Comparison of ENCODE assay signal across 8 cellular contexts in the genomic region with DNA sequence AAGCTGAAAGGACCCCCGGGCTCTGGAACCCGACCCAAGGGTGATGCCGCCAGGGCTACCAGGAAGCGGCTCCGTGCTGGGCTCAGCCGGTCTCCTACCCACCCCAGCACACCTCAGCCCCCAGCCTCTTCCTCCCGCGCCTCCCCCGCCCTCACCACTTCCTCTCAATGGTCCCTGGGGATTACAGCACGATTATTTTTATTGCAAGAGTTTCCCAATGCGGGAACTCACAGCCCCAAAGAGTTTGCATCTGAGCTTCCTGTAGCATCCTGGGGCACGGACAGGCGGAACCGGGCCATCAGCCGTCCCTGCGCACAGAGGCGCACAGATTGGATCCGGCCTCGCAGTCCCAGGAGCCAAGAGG. TPM values are rescaled to one million over a fixed set of nuclear protein-coding genes. Genes with fewer than 3 reads are reported as not detected.
DNase-seq lines count a peak whose midpoint lies in the region; ATAC-seq, FAIRE-seq and TF ChIP-seq lines count a peak whose summit lies in the region.

No MANE protein-coding gene starts in this region.

- peak overlapping the region; percentile 91 to 99 (median 94) for H3K9ac ChIP-seq in BLaER1 treated with 17β-estradiol and CSF1 and Interleukin-3, amounts not matched to agents 10 nM and 100 nM
- H3K9ac ChIP-seq in MM.1S (ENCODE audit: low read length), result no peak overlapping the region

- H3K9me2 ChIP-seq in MM.1S (replicated peaks; ENCODE audit: insufficient read depth, low read length), result no peaks in the 10 kb centered on the region

- in situ Hi-C loops in G401 (cut with HindIII; ENCODE audit: low sequenced_read_pairs), result no loop called here

- H3K9me3 Mint-ChIP-seq in activated CD8-positive, alpha-beta T cell treated with anti-CD3 and anti-CD28 coated beads, Interleukin-2, amount 10 ng/mL, durations not matched to agents 7 days and 5 days (ENCODE audit: insufficient read depth), result no peaks in the 10 kb centered on the region

- H3K27ac ChIP-seq in BLaER1 treated with 17β-estradiol and CSF1 and Interleukin-3, amounts not matched to agents 10 nM and 100 nM, result peak overlapping the region; percentile 91 to 100 (median 98)
- no peak overlapping the region for H3K27ac ChIP-seq in MM.1S (ENCODE audit: low read length)

- H2AFZ ChIP-seq in MM.1S (ENCODE audit: low read length), result no peak overlapping the region

- no peak for ATAC-seq in activated CD8-positive, alpha-beta T cell treated with anti-CD3 and anti-CD28 coated beads, Interleukin-2, amount 10 ng/mL, durations not matched to agents 7 days and 5 days

- CTCF ChIA-PET in activated CD8-positive, alpha-beta T cell treated with anti-CD3 and anti-CD28 coated beads, Interleukin-2, amount 10 ng/mL, durations not matched to agents 7 days and 5 days (lab: Charles Lee), result interaction anchor here (1.3 to 8.1 kb wide), 5 partner anchors 11 to 130 kb away, joined by 3 to 81 read pairs (median 43); partner anchors contain the start of genes ITGB2 and UBE2G2

- peaks cover 60% of the 10 kb centered on the region for H3K4me1 Mint-ChIP-seq in activated CD8-positive, alpha-beta T cell treated with anti-CD3 and anti-CD28 coated beads, Interleukin-2, amount 10 ng/mL, durations not matched to agents 7 days and 5 days (ENCODE audit: low read depth)

- peaks cover 0 to 4% (median 0%) of the 10 kb centered on the region in 11 experiments; a peak in 1 of 22 replicates for H3K9me3 ChIP-seq in BLaER1 treated with 17β-estradiol and CSF1 and Interleukin-3, amounts not matched to agents 10 nM and 100 nM (replicated peaks in 1 of 11)
- no peaks in the 10 kb centered on the region for H3K9me3 ChIP-seq in MM.1S (replicated peaks; ENCODE audit: insufficient read depth, low read length)

- no peak for FAIRE-seq in H54 (lab: Jason Lieb, UNC)

- no peaks in the 10 kb centered on the region for H3K27me3 Mint-ChIP-seq in activated CD8-positive, alpha-beta T cell treated with anti-CD3 and anti-CD28 coated beads, Interleukin-2, amount 10 ng/mL, durations not matched to agents 7 days and 5 days (ENCODE audit: low read depth)

- H3K27ac Mint-ChIP-seq in activated CD8-positive, alpha-beta T cell treated with anti-CD3 and anti-CD28 coated beads, Interleukin-2, amount 10 ng/mL, durations not matched to agents 7 days and 5 days, result peak overlapping the region; percentile 86

- peaks cover 0 to 36% (median 28%) of the 10 kb centered on the region in 11 experiments; a peak in 18 of 22 replicates for H4K20me1 ChIP-seq in BLaER1 treated with 17β-estradiol and CSF1 and Interleukin-3, amounts not matched to agents 10 nM and 100 nM
- no peaks in the 10 kb centered on the region for H4K20me1 ChIP-seq in MM.1S (ENCODE audit: insufficient read depth, low read length)

- peak overlapping the region; percentile 78 for H3K4me3 Mint-ChIP-seq in activated CD8-positive, alpha-beta T cell treated with anti-CD3 and anti-CD28 coated beads, Interleukin-2, amount 10 ng/mL, durations not matched to agents 7 days and 5 days

- no peak for TF ChIP-seq CTCF in MM.1S (IDR thresholded peaks at IDR 0.05; ENCODE audit: low read length)

- no peak for TF ChIP-seq POLR2A in H54 (IDR thresholded peaks at IDR 0.05; ENCODE audit: low read depth, low read length)

- POLR2A ChIA-PET in activated CD8-positive, alpha-beta T cell treated with anti-CD3 and anti-CD28 coated beads, Interleukin-2, amount 10 ng/mL, durations not matched to agents 7 days and 5 days (lab: Charles Lee), result interaction anchor here (1.5 to 3.1 kb wide), 4 partner anchors 10 to 58 kb away, joined by 7 to 26 read pairs (median 11); partner anchors contain the start of genes ITGB2 and PTTG1IP

- peak overlapping the region; percentile 94 to 100 (median 98) for H3K4me2 ChIP-seq in BLaER1 treated with 17β-estradiol and CSF1 and Interleukin-3, amounts not matched to agents 10 nM and 100 nM
- no peak overlapping the region for H3K4me2 ChIP-seq in MM.1S (ENCODE audit: low read depth, low read length)

- peaks cover 0 to 43% (median 14%) of the 10 kb centered on the region in 11 experiments; a peak in 12 of 22 replicates for H3K36me3 ChIP-seq in BLaER1 treated with 17β-estradiol and CSF1 and Interleukin-3, amounts not matched to agents 10 nM and 100 nM
- no peaks in the 10 kb centered on the region for H3K36me3 ChIP-seq in MM.1S (replicated peaks; ENCODE audit: insufficient read depth, low read length)

- DNase-seq in H54 (ENCODE audit: insufficient read length, low spot score) (peak; percentile 61), left kidney (ENCODE audit: low read depth, low spot score) (peak; percentile 45), cerebellar nuclear complex (lab: John Stamatoyannopoulos, UW) (no peak), G401 (ENCODE audit: low spot score) (no peak), NCI-H226 (no peak), MM.1S (no peak)
- peak; percentile 54 for DNase-seq in activated CD8-positive, alpha-beta T cell treated with anti-CD3 and anti-CD28 coated beads, Interleukin-2, amount 10 ng/mL, durations not matched to agents 7 days and 5 days

- H3K36me3 Mint-ChIP-seq in activated CD8-positive, alpha-beta T cell treated with anti-CD3 and anti-CD28 coated beads, Interleukin-2, amount 10 ng/mL, durations not matched to agents 7 days and 5 days (ENCODE audit: low read depth), result peaks cover 7% of the 10 kb centered on the region

- H3F3A ChIP-seq in MM.1S (ENCODE audit: insufficient read depth, low read length), result no peaks in the 10 kb centered on the region

- no peaks in the 10 kb centered on the region for H3K79me2 ChIP-seq in MM.1S (ENCODE audit: low read length)

- H3K4me1 ChIP-seq in BLaER1 treated with 17β-estradiol and CSF1 and Interleukin-3, amounts not matched to agents 10 nM and 100 nM, result peaks cover 66 to 100% (median 81%) of the 10 kb centered on the region in 10 experiments
- no peaks in the 10 kb centered on the region for H3K4me1 ChIP-seq in MM.1S (ENCODE audit: low read length)

- peaks cover 0 to 35% (median 13%) of the 10 kb centered on the region in 11 experiments; a peak in 11 of 22 replicates for H3K27me3 ChIP-seq in BLaER1 treated with 17β-estradiol and CSF1 and Interleukin-3, amounts not matched to agents 10 nM and 100 nM
- peaks cover 95% of the 10 kb centered on the region for H3K27me3 ChIP-seq in MM.1S (replicated peaks; ENCODE audit: insufficient read depth, low read length)

- H3K4me3 ChIP-seq in BLaER1 treated with 17β-estradiol and CSF1 and Interleukin-3, amounts not matched to agents 10 nM and 100 nM, result peak overlapping the region; percentile 48 to 99 (median 74); a peak in 19 of 20 replicates
- no peak overlapping the region for H3K4me3 ChIP-seq in MM.1S (ENCODE audit: low read length)

RNA-seq across cellular contexts. Expression of gene SLX9, which starts 8.7 kb away (rescaled TPM):
- 10 to 100 TPM; 56.6 to 60.4 TPM for total RNA-seq in activated CD8-positive, alpha-beta T cell treated with anti-CD3 and anti-CD28 coated beads, Interleukin-2, amount 10 ng/mL, durations not matched to agents 7 days and 5 days
- total RNA-seq in G401 (2014; rRNA removed; shearing (Covaris generic)), result 48.2 and 77.4 TPM in 2 replicates

RNA-seq across cellular contexts. Expression of gene ITGB2, which starts 10.4 kb away (rescaled TPM):
- total RNA-seq in activated CD8-positive, alpha-beta T cell treated with anti-CD3 and anti-CD28 coated beads, Interleukin-2, amount 10 ng/mL, durations not matched to agents 7 days and 5 days, result 100 to 1,000 TPM; 503 to 530 TPM
- total RNA-seq in G401 (2014; rRNA removed; shearing (Covaris generic)), result not detected in 2 replicates

RNA-seq across cellular contexts. Expression of gene PTTG1IP, which starts 57.6 kb away (rescaled TPM):
- 10 to 100 TPM; 54.9 to 55.2 TPM for total RNA-seq in activated CD8-positive, alpha-beta T cell treated with anti-CD3 and anti-CD28 coated beads, Interleukin-2, amount 10 ng/mL, durations not matched to agents 7 days and 5 days
- 172 and 243 TPM in 2 replicates for total RNA-seq in G401 (2014; rRNA removed; shearing (Covaris generic))

Comparison
In these comparisons a context has a peak if more than half of its experiments do, and no peak if none do; other contexts are left out.
1. DNase-seq: peak in H54 (single experiment), activated CD8-positive, alpha-beta T cell treated with anti-CD3 and anti-CD28 coated beads, Interleukin-2, amount 10 ng/mL, durations not matched to agents 7 days and 5 days (single experiment) and left kidney (single experiment); none in cerebellar nuclear complex (0 of 2), G401 (single experiment), NCI-H226 (single experiment) and MM.1S (single experiment).
2. RNA of gene ITGB2, which starts 10.4 kb away (total RNA-seq): 503 to 530 TPM in activated CD8-positive, alpha-beta T cell treated with anti-CD3 and anti-CD28 coated beads, Interleukin-2, amount 10 ng/mL, durations not matched to agents 7 days and 5 days; not detected in G401; every median in the first group is over 100 times any median in the second.